Comparison of ENCODE assay signal across 13 cellular contexts in genomic region chr3:142886938-142887337, GRCh38. TPM values are rescaled to one million over a fixed set of nuclear protein-coding genes. Genes with fewer than 3 reads are reported as not detected.
DNase-seq lines count a peak whose midpoint lies in the region; ATAC-seq, FAIRE-seq and TF ChIP-seq lines count a peak whose summit lies in the region.
"Had no signal": no experiment of that assay in that cellular context is flagged by ENCODE, and none has a peak within 500 bp of the region (broad histone marks: within the 10 kb centered on the region; RNA-seq: fewer than 3 reads in every experiment).

No MANE protein-coding gene starts in this region.

- peak; percentile 28 for DNase-seq in AG04449 (ENCODE audit: low read depth, low spot score)
- DNase-seq in HFFc6: peak; percentile 76
- DNase-seq in adipocyte (ENCODE audit: low read depth): peak; percentile 24
- DNase-seq in keratinocyte (ENCODE audit: low read depth, low spot score): no peak
- DNase-seq in nucleus accumbens (lab: John Stamatoyannopoulos, UW): no peak
- DNase-seq in GM20000 (ENCODE audit: low spot score): no peak
- DNase-seq in NCI-H2029 treated with DMSO at 0.1 percent for 48 hours (lab: John Stamatoyannopoulos, UW): no peak
- DNase-seq: activated T-cell treated with anti-CD3 and anti-CD28 coated beads, Interleukin-2, amount 50 U/mL, for 48 hours; CD4-positive, CD25-positive, alpha-beta regulatory T cell; heart left ventricle; NCI-H187 treated with DMSO at 0.1 percent for 48 hours had no signal

- POLR2A ChIA-PET in AG04449 (lab: Yijun Ruan, JAX): no interaction called here

- H3K4me2 ChIP-seq in keratinocyte (ENCODE audit: control insufficient read depth, extremely low read depth, insufficient read depth, low read depth, low read length): no peak overlapping the region

- no peaks in the 10 kb centered on the region for H3K79me2 ChIP-seq in keratinocyte (ENCODE audit: control insufficient read depth, insufficient read depth, low read length)

- H3K27me3 ChIP-seq in adipocyte (replicated peaks; ENCODE audit: control insufficient read depth, insufficient read depth, low read length): no peaks in the 10 kb centered on the region
- peaks cover 6% of the 10 kb centered on the region for H3K27me3 ChIP-seq in keratinocyte (ENCODE audit: control insufficient read depth, extremely low read depth, insufficient read depth, low read length)

- ATAC-seq in GM21528 (IDR thresholded peaks at IDR 0.05; ENCODE audit: low FRiP score, unreplicated experiment): no peak
- ATAC-seq: heart left ventricle had no signal

- H3K36me3 Mint-ChIP-seq in HFFc6 (ENCODE audit: low read depth): no peaks in the 10 kb centered on the region; the same call in 1 of the 2 replicates
- H3K36me3 Mint-ChIP-seq: CD4-positive, CD25-positive, alpha-beta regulatory T cell had no signal

- H3K4me1 ChIP-seq in adipocyte (ENCODE audit: control insufficient read depth, insufficient read depth, low read length) (peaks cover 27% of the 10 kb centered on the region), keratinocyte (ENCODE audit: control insufficient read depth, extremely low read depth, insufficient read depth, low read length) (peaks cover 11% of the 10 kb centered on the region)

- H3K27me3 Mint-ChIP-seq in HFFc6 (ENCODE audit: insufficient read depth): peaks cover 20% of the 10 kb centered on the region; the same call in 1 of the 2 replicates

- TF ChIP-seq CTCF in AG04449 (IDR thresholded peaks at IDR 0.05; ENCODE audit: insufficient read depth, low read length, missing control alignments) (no peak), HFFc6 (IDR thresholded peaks at IDR 0.05) (no peak), keratinocyte (optimal IDR thresholded peaks at IDR 0.05 in 1 of 3, IDR thresholded peaks at IDR 0.05 in 1 of 3, conservative IDR thresholded peaks at IDR 0.05 in 1 of 3; ENCODE audit: extremely low read depth in 1 of 3, insufficient read depth in 2 of 3, low read length in 3 of 3) (no peak), GM20000 (IDR thresholded peaks at IDR 0.05; ENCODE audit: extremely low read depth, missing control alignments) (no peak)

- peak; percentile 23 for FAIRE-seq in keratinocyte (lab: Jason Lieb, UNC)

- no peak overlapping the region for H3K27ac ChIP-seq in keratinocyte (ENCODE audit: control insufficient read depth, insufficient read depth, low read length)

- no peaks in the 10 kb centered on the region for H3K9me1 ChIP-seq in keratinocyte (ENCODE audit: control insufficient read depth, extremely low read depth, insufficient read depth, low read length)

- H3K36me3 ChIP-seq in adipocyte (ENCODE audit: control insufficient read depth, insufficient read depth, low read length, severe bottlenecking) (no peaks in the 10 kb centered on the region), keratinocyte (ENCODE audit: control insufficient read depth in 2 of 2, extremely low read depth in 1 of 2, insufficient read depth in 2 of 2, low read length in 2 of 2) (no peaks in the 10 kb centered on the region)
- H3K36me3 ChIP-seq: heart left ventricle had no signal

- H3K4me1 Mint-ChIP-seq in HFFc6 (ENCODE audit: low read depth): peaks cover 27% of the 10 kb centered on the region

- peak overlapping the region; percentile 92 for H3K9ac ChIP-seq in adipocyte (ENCODE audit: low read length)
- no peak overlapping the region for H3K9ac ChIP-seq in keratinocyte (ENCODE audit: control insufficient read depth, extremely low read depth, insufficient read depth, low read length)

- H4K20me1 ChIP-seq in keratinocyte (ENCODE audit: control insufficient read depth, extremely low read depth, insufficient read depth, low read length): no peaks in the 10 kb centered on the region

- H3K9me3 Mint-ChIP-seq in HFFc6: no peaks in the 10 kb centered on the region

- no peak overlapping the region for H2AFZ ChIP-seq in keratinocyte (ENCODE audit: control insufficient read depth, low read length)

- dilution Hi-C loops in keratinocyte (cut with MboI; ENCODE audit: extremely low pct_ligation_motif_present, low sequenced_read_pairs): no loop called here

- H3K4me3 Mint-ChIP-seq in HFFc6: peak overlapping the region; percentile 83

- H3K9me3 ChIP-seq in adipocyte (ENCODE audit: control insufficient read depth, low read length): no peaks in the 10 kb centered on the region
- no peaks in the 10 kb centered on the region for H3K9me3 ChIP-seq in keratinocyte (ENCODE audit: control insufficient read depth, low read depth, low read length)
- H3K9me3 ChIP-seq: heart left ventricle had no signal

- CTCF ChIA-PET in AG04449 (lab: Yijun Ruan, JAX): interaction anchor here (1.5 to 3.5 kb wide), 2 partner anchors 56 to 58 kb away, joined by 3 to 19 read pairs; no protein-coding TSS in a partner anchor

- peak overlapping the region; percentile 70 for H3K27ac Mint-ChIP-seq in HFFc6
- H3K27ac Mint-ChIP-seq: CD4-positive, CD25-positive, alpha-beta regulatory T cell had no signal

- H3K4me3 ChIP-seq in AG04449 (ENCODE audit: low read depth, low read length) (no peak overlapping the region), adipocyte (ENCODE audit: low read length) (peak overlapping the region; percentile 89), keratinocyte (ENCODE audit: control insufficient read depth in 2 of 3, extremely low read depth in 1 of 3, insufficient read depth in 2 of 3, low read depth in 1 of 3, low read length in 3 of 3) (no peak overlapping the region)
- H3K4me3 ChIP-seq: skin epidermis had no signal

RNA-seq across cellular contexts. Expression of gene PCOLCE2, which starts 1.9 kb away (rescaled TPM):
- total RNA-seq in HFFc6 (2021; fragmentation: NEBNext Ultra II Directional; extraction: Animal tissue kit (Norgen Biotek cat#: 25700)): 10 to 100 TPM in 4 of 6 experiments, 1 to 10 TPM in 1, under 1 TPM in 1; 0.74 to 17.3 (median 14.6) TPM
- 1.7 to 2.4 TPM (median 2.4 TPM) in 3 replicates for polyA plus RNA-seq in keratinocyte
- polyA plus RNA-seq in keratinocyte (2011; ENCODE audit: low read depth): 1.6 TPM
- polyA plus RNA-seq in keratinocyte (2011; cell fraction: cytosol; rRNA removed): 1.2 and 1.4 TPM in 2 replicates
- polyA plus RNA-seq in keratinocyte (2011; cell fraction: nucleus; rRNA removed): 2.6 and 2.9 TPM in 2 replicates
- 1.6 and 1.8 TPM in 2 replicates for polyA plus RNA-seq in keratinocyte (2012; ENCODE audit: low replicate concordance)
- polyA minus RNA-seq in keratinocyte: 1.5 to 3.1 TPM in 2 of 3 replicates, not detected in the other
- polyA minus RNA-seq in keratinocyte (2011; cell fraction: cytosol; rRNA and poly(A)+ RNA removed): not detected
- 1.4 and 6.7 TPM in 2 replicates for polyA minus RNA-seq in keratinocyte (2011; cell fraction: nucleus; rRNA and poly(A)+ RNA removed)
- total RNA-seq: CD4-positive, CD25-positive, alpha-beta regulatory T cell had no signal
- polyA plus RNA-seq: CD4-positive, CD25-positive, alpha-beta regulatory T cell had no signal

Comparison
In these comparisons a context has a peak if more than half of its experiments do, and no peak if none do; other contexts are left out.
1. DNase-seq: peak in AG04449 (single experiment), HFFc6 (single experiment) and adipocyte (single experiment); none in keratinocyte (single experiment), nucleus accumbens (0 of 56), GM20000 (single experiment) and NCI-H2029 treated with DMSO at 0.1 percent for 48 hours (single experiment).